ENCODE assay signal across 8 cellular contexts in the genomic region with DNA sequence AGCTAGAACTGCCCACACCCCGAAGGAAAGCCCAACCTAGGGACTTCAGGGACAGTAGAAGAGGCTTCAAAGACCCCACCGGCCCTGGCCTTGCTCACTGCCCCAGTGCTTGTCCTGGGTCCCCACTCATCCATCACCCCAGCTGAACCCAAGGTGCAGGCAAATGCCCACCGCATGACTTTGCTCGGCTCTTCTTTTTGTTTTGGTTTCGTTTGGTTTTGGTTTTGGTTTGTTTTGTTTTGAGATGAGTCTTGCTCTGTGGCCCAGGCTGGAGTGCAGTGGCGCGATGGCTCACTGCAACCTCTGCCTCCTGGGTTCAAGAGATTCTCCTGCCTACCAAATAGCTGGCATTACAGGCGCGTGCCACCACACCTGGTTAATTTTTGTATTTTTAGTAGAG. TPM values are rescaled to one million over a fixed set of nuclear protein-coding genes. Genes with fewer than 3 reads are reported as not detected.
DNase-seq lines count a peak whose midpoint lies in the region; ATAC-seq and TF ChIP-seq lines count a peak whose summit lies in the region.

No MANE protein-coding gene starts in this region.

- peaks cover 32% of the 10 kb centered on the region for H3K4me1 ChIP-seq in rectal smooth muscle tissue (ENCODE audit: control insufficient read depth, insufficient read depth, low read length)

- DNase-seq in AG20443 (ENCODE audit: low spot score) (no peak), A172 (ENCODE audit: low spot score) (no peak), globus pallidus (ENCODE audit: low spot score) (no peak), NCI-H1436 (lab: John Stamatoyannopoulos, UW) (no peak)

- no peaks in the 10 kb centered on the region for H3K27me3 ChIP-seq in rectal smooth muscle tissue (ENCODE audit: control insufficient read depth, insufficient read depth, low read length)

- no peak overlapping the region for H3K27ac ChIP-seq in rectal smooth muscle tissue (ENCODE audit: low read depth, low read length)

- ATAC-seq in GM18861 (IDR thresholded peaks at IDR 0.05; ENCODE audit: unreplicated experiment) (peak; percentile 93), HG02840 (IDR thresholded peaks at IDR 0.05; ENCODE audit: low FRiP score, unreplicated experiment) (peak; percentile 83)

- no peak overlapping the region for H3K9ac ChIP-seq in rectal smooth muscle tissue (ENCODE audit: low read length)

- no peaks in the 10 kb centered on the region for H3K36me3 ChIP-seq in rectal smooth muscle tissue (ENCODE audit: control insufficient read depth, insufficient read depth, low read length)

- no peak for TF ChIP-seq CTCF in WI38 (IDR thresholded peaks at IDR 0.05; ENCODE audit: low read depth, low read length)

- H3K4me3 ChIP-seq in WI38 (ENCODE audit: low read depth, low read length) (peak overlapping the region; percentile 14), rectal smooth muscle tissue (ENCODE audit: low read length) (peak overlapping the region; percentile 34)

RNA-seq across cellular contexts. Expression of a gene that starts 9.0 kb away (rescaled TPM):
- total RNA-seq in A172 (2014; rRNA removed; shearing (Covaris generic)): 49.6 and 84.9 TPM in 2 replicates

RNA-seq across cellular contexts. Expression of a gene that starts 49.9 kb away (rescaled TPM):
- total RNA-seq in A172 (2014; rRNA removed; shearing (Covaris generic)): not detected in 2 replicates
